8 cellular contexts compared by ENCODE assay signal in the genomic region with DNA sequence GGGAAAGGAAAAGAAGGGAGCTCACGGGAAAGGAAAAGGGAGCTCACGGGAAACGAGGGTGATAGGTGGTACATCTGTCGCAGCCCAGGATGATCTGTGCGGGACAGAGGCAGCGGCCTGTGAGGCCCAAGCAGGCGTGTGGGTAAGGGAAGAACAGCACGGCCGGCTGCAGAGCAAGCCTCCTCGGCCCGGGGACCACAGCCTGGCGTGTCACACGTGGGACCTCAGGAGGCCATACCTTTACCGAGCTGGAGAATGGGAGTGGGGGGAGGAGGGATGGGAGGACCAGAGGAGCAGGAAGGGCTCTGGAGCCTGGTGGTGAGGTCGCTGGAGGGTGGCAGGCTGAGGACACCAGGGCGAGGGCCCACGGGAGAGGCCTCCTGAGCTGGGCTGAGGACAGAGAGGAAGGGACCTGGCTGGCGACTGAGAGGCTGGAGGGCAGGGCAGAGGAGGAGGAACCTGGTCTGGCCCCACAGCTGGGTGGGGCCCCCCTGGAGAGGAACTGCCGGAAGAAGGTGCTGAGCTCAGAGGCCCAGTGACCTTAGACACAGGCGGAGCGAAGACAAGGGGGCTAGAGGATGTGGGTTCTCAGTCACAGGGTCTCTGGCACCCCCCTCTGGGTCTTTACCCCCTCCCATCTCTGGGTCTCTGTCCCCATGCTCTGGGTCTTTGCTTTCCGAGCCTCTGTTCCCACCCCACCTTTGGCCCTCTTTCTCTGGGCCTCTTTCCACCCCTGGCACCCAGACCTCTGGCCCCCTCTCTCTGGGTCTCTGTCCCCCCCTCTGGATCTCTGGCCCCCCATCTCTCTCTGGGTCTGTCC. TPM values are rescaled to one million over a fixed set of nuclear protein-coding genes. Genes with fewer than 3 reads are reported as not detected.
DNase-seq lines count a peak whose midpoint lies in the region; ATAC-seq and TF ChIP-seq lines count a peak whose summit lies in the region.

No MANE protein-coding gene starts in this region.

- TF ChIP-seq CTCF in CD14-positive monocyte (IDR thresholded peaks at IDR 0.05), result no peak
- TF ChIP-seq CTCF in GM20000 (IDR thresholded peaks at IDR 0.05; ENCODE audit: extremely low read depth, missing control alignments), result no peak
- no peak for TF ChIP-seq CTCF in osteoblast (IDR thresholded peaks at IDR 0.05; ENCODE audit: extremely low read depth, low read depth, low read length)
- TF ChIP-seq CTCF in BE2C (IDR thresholded peaks at IDR 0.05; ENCODE audit: low read depth, low read length), result no peak

- peaks cover 28 to 37% of the 10 kb centered on the region in 2 donors for H3K36me3 Mint-ChIP-seq in CD14-positive monocyte

- DNase-seq in CD14-positive monocyte (ENCODE audit: low spot score), result peak; percentile 87
- peak; percentile 89 for DNase-seq in GM20000 (ENCODE audit: low spot score)
- DNase-seq in M059J (ENCODE audit: low read depth), result peak; percentile 68
- peak; percentile 30 for DNase-seq in activated CD4-positive, alpha-beta T cell treated with anti-CD3 and anti-CD28 coated beads, Interleukin-2, amount 50 U/mL, for 1 hour
- DNase-seq in fibroblast of gingiva (ENCODE audit: low read depth), result peak; percentile 18
- peak; percentile 80 for DNase-seq in osteoblast (ENCODE audit: insufficient read length, low spot score, missing footprints)
- no peak for DNase-seq in BE2C

- H3K4me3 ChIP-seq in osteoblast (ENCODE audit: insufficient read depth, low read length) (no peak overlapping the region), BE2C (ENCODE audit: low read depth, low read length) (no peak overlapping the region)

- H3K4me1 ChIP-seq in osteoblast (ENCODE audit: insufficient read depth, low read length) (peaks cover 29% of the 10 kb centered on the region), BE2C (peaks cover 14% of the 10 kb centered on the region)

- H3K27ac ChIP-seq in osteoblast (ENCODE audit: low read depth, low read length), result no peak overlapping the region

- intact Hi-C loops in CD14-positive monocyte (cut with micrococcal nuclease), result loop anchor here in 1 of 2 donors (10.0 kb wide), 1 partner anchor 327 kb away; the partner anchor contains the start of gene DBP

- H3K4me1 Mint-ChIP-seq in CD14-positive monocyte, result peaks cover 67% of the 10 kb centered on the region

- H3K27me3 Mint-ChIP-seq in CD14-positive monocyte (ENCODE audit: low read depth in 3 of 3), result peaks cover 0 to 12% (median 0%) of the 10 kb centered on the region in 3 donors

- no peak for ATAC-seq in HG03439 (IDR thresholded peaks at IDR 0.05; ENCODE audit: unreplicated experiment)

- H3K36me3 ChIP-seq in osteoblast (ENCODE audit: insufficient read depth, low read length) (peaks cover 30% of the 10 kb centered on the region), BE2C (peaks cover 14% of the 10 kb centered on the region)

- H3K4me2 ChIP-seq in osteoblast (ENCODE audit: insufficient read depth, low read length), result no peak overlapping the region

- H3K9me3 Mint-ChIP-seq in CD14-positive monocyte, result peaks cover 0 to 10% (median 0%) of the 10 kb centered on the region in 7 donors

- peak overlapping the region; percentile 74 to 99 for H3K4me3 Mint-ChIP-seq in CD14-positive monocyte

- H4K20me1 ChIP-seq in osteoblast (ENCODE audit: insufficient read depth, low read length), result peaks cover 18% of the 10 kb centered on the region

- peaks cover 26% of the 10 kb centered on the region for H3K79me2 ChIP-seq in osteoblast (ENCODE audit: insufficient read depth, low read length)

- H3K27me3 ChIP-seq in osteoblast (ENCODE audit: insufficient read depth, low read length) (no peaks in the 10 kb centered on the region), BE2C (no peaks in the 10 kb centered on the region)

- peak overlapping the region; percentile 92 to 99 (median 95) for H3K27ac Mint-ChIP-seq in CD14-positive monocyte

- H3K9me3 ChIP-seq in osteoblast (ENCODE audit: low read depth, low read length) (no peaks in the 10 kb centered on the region), BE2C (no peaks in the 10 kb centered on the region)

- H2AFZ ChIP-seq in osteoblast (ENCODE audit: low read length), result no peak overlapping the region

RNA-seq across cellular contexts. Expression of gene FTL, which starts 2.9 kb away (rescaled TPM):
- polyA plus RNA-seq in CD14-positive monocyte, result over 10,000 TPM; 23,650 to 26,681 TPM
- 3,106 and 3,231 TPM in 2 replicates for total RNA-seq in M059J (2014; rRNA removed; shearing (Covaris generic))
- 3,966 and 4,197 TPM in 2 replicates for total RNA-seq in osteoblast
- 845 TPM for polyA plus RNA-seq in BE2C (2012; ENCODE audit: insufficient read depth, insufficient read length, low read depth)

RNA-seq across cellular contexts. Expression of gene BAX, which starts 7.6 kb away (rescaled TPM):
- polyA plus RNA-seq in CD14-positive monocyte, result 10 to 100 TPM; 69.2 to 80.5 TPM
- 97.7 and 101 TPM in 2 replicates for total RNA-seq in M059J (2014; rRNA removed; shearing (Covaris generic))
- 78.4 and 78.9 TPM in 2 replicates for total RNA-seq in osteoblast
- polyA plus RNA-seq in BE2C (2012; ENCODE audit: insufficient read depth, insufficient read length, low read depth), result 70.8 TPM

RNA-seq across cellular contexts. Expression of gene DHDH, which starts 28.7 kb away (rescaled TPM):
- under 1 TPM in 1 of 2 donors, not detected in 1; 0.38 TPM for polyA plus RNA-seq in CD14-positive monocyte
- 0.15 TPM in 1 of 2 replicates, not detected in the other for total RNA-seq in M059J (2014; rRNA removed; shearing (Covaris generic))
- 0.29 and 0.36 TPM in 2 replicates for total RNA-seq in osteoblast
- polyA plus RNA-seq in BE2C (2012; ENCODE audit: insufficient read depth, insufficient read length, low read depth), result not detected

RNA-seq across cellular contexts. Expression of gene GYS1, which starts 30.9 kb away (rescaled TPM):
- polyA plus RNA-seq in CD14-positive monocyte, result 10 to 100 TPM; 13.3 to 21.3 TPM
- total RNA-seq in M059J (2014; rRNA removed; shearing (Covaris generic)), result 50.1 and 67.3 TPM in 2 replicates
- total RNA-seq in osteoblast, result 25.6 and 44.5 TPM in 2 replicates
- polyA plus RNA-seq in BE2C (2012; ENCODE audit: insufficient read depth, insufficient read length, low read depth), result 10.3 TPM

RNA-seq across cellular contexts. Expression of gene RUVBL2, which starts 31.4 kb away (rescaled TPM):
- 10 to 100 TPM; 40.1 to 41.9 TPM for polyA plus RNA-seq in CD14-positive monocyte
- total RNA-seq in M059J (2014; rRNA removed; shearing (Covaris generic)), result 275 and 292 TPM in 2 replicates
- total RNA-seq in osteoblast, result 113 and 122 TPM in 2 replicates
- polyA plus RNA-seq in BE2C (2012; ENCODE audit: insufficient read depth, insufficient read length, low read depth), result 359 TPM
